26 cellular contexts compared by ENCODE assay signal in genomic region chr12:1642513-1642912, GRCh38. TPM values are rescaled to one million over a fixed set of nuclear protein-coding genes. Genes with fewer than 3 reads are reported as not detected.
DNase-seq lines count a peak whose midpoint lies in the region; ATAC-seq, FAIRE-seq and TF ChIP-seq lines count a peak whose summit lies in the region.
"Had no signal": no experiment of that assay in that cellular context is flagged by ENCODE, and none has a peak within 500 bp of the region (broad histone marks: within the 10 kb centered on the region; RNA-seq: fewer than 3 reads in every experiment).

No MANE protein-coding gene starts in this region.

- H3K4me1 ChIP-seq in HEK293 (ENCODE audit: control insufficient read depth, insufficient read depth, low read length) (peaks cover 2% of the 10 kb centered on the region; the same call in 1 of the 2 replicates), muscle layer of colon (ENCODE audit: insufficient read depth, low read length) (peaks cover 17% of the 10 kb centered on the region), smooth muscle cell (ENCODE audit: low read depth) (no peaks in the 10 kb centered on the region)

- peaks cover 0 to 25% of the 10 kb centered on the region in 2 experiments; a peak in 1 of 3 replicates for H3K36me3 ChIP-seq in HEK293 (ENCODE audit: control insufficient read depth in 2 of 2, insufficient read depth in 1 of 2, low read length in 2 of 2)
- H3K36me3 ChIP-seq in bronchial epithelial cell (ENCODE audit: control insufficient read depth, insufficient read depth, low read length) = no peaks in the 10 kb centered on the region
- H3K36me3 ChIP-seq in muscle layer of colon (ENCODE audit: insufficient read depth, low read length) = peaks cover 5% of the 10 kb centered on the region
- no peaks in the 10 kb centered on the region for H3K36me3 ChIP-seq in smooth muscle cell (ENCODE audit: low read depth)
- H3K36me3 ChIP-seq: left lung, transverse colon had no signal

- no peak overlapping the region for H2AFZ ChIP-seq in smooth muscle cell (ENCODE audit: low read depth)

- POLR2A ChIA-PET in HEK293 (lab: Yijun Ruan, JAX) = no interaction called here

- H3K4me3 ChIP-seq in HEK293 (ENCODE audit: low read depth, low read length) (no peak overlapping the region), bronchial epithelial cell (ENCODE audit: low read depth, low read length) (no peak overlapping the region), muscle layer of colon (ENCODE audit: low read depth in 1 of 2, low read length in 2 of 2) (no peak overlapping the region), smooth muscle cell (no peak overlapping the region)
- H3K4me3 ChIP-seq: coronary artery, GM12878, left lung, transverse colon had no signal

- WGBS in smooth muscle cell (ENCODE audit: low lambda C conversion rate) = 50% methylated on average over 7 of the region's 7 CpGs

- TF ChIP-seq CTCF in HEK293 (tag by site-specific recombination; IDR thresholded peaks at IDR 0.05) (no peak), bronchial epithelial cell (IDR thresholded peaks at IDR 0.05; ENCODE audit: insufficient read depth, low read length, severe bottlenecking) (no peak), smooth muscle cell (IDR thresholded peaks at IDR 0.05; ENCODE audit: borderline replicate concordance, insufficient read depth, poor library complexity, severe bottlenecking) (no peak)

- no peaks in the 10 kb centered on the region for H3F3A ChIP-seq in smooth muscle cell (ENCODE audit: low read depth)

- no peak overlapping the region for H3K4me2 ChIP-seq in smooth muscle cell

- no peaks in the 10 kb centered on the region for H3K79me2 ChIP-seq in smooth muscle cell (ENCODE audit: low read depth)

- DNase-seq in NCI-H1105 treated with DMSO at 0.1 percent for 48 hours (lab: John Stamatoyannopoulos, UW) = peak; percentile 70
- DNase-seq in bronchial epithelial cell (ENCODE audit: low read depth) = no peak
- no peak for DNase-seq in activated CD4-positive, CD25-positive, alpha-beta regulatory T cell treated with anti-CD3 and anti-CD28 coated beads, Interleukin-2, amount 50 U/mL, for 72 hours
- DNase-seq in smooth muscle cell (lab: John Stamatoyannopoulos, UW; ENCODE audit: unreplicated experiment) = no peak
- DNase-seq: activated CD4-positive, alpha-beta T cell treated with anti-CD3 and anti-CD28 coated beads for 36 hours; amygdala; CD8-positive, alpha-beta memory T cell; DMS153; effector memory CD4-positive, alpha-beta T cell; glutamatergic neuron; H7; left lung; MM.1S; NCI-H1694; NCI-H524; SIG-M5; stimulated activated CD4-positive, alpha-beta T cell treated with anti-CD3 and anti-CD28 coated beads, Interleukin-4, amount 100 ng/mL, for 24 hours; transverse colon had no signal

- H3K27ac ChIP-seq in HEK293 (ENCODE audit: extremely low read depth, low read depth, low read length) (no peak overlapping the region), muscle layer of colon (ENCODE audit: low read depth, low read length) (peak overlapping the region; percentile 22), smooth muscle cell (ENCODE audit: low read depth) (no peak overlapping the region)
- H3K27ac ChIP-seq: coronary artery, left lung, neutrophil, transverse colon had no signal

- no peak overlapping the region for H3K9ac ChIP-seq in muscle layer of colon (ENCODE audit: low read length)
- no peak overlapping the region for H3K9ac ChIP-seq in smooth muscle cell (ENCODE audit: low read depth)

- FAIRE-seq in bronchial epithelial cell (lab: Jason Lieb, UNC) = peak; percentile 60
- FAIRE-seq: GM12878, RCC 7860 had no signal

- peaks cover 13% of the 10 kb centered on the region for H4K20me1 ChIP-seq in smooth muscle cell (ENCODE audit: low read depth)

- H3K27me3 ChIP-seq in bronchial epithelial cell (ENCODE audit: control insufficient read depth, insufficient read depth, low read length) = no peaks in the 10 kb centered on the region
- H3K27me3 ChIP-seq in muscle layer of colon (ENCODE audit: control insufficient read depth in 1 of 2, insufficient read depth in 2 of 2, low read length in 2 of 2) = no peaks in the 10 kb centered on the region
- H3K27me3 ChIP-seq in smooth muscle cell (ENCODE audit: low read depth) = peaks cover 21% of the 10 kb centered on the region
- H3K27me3 ChIP-seq: left lung, neutrophil, transverse colon had no signal

- CTCF ChIA-PET in HEK293 (lab: Yijun Ruan, JAX) = interaction anchor here (1.5 to 3.0 kb wide), 2 partner anchors 8 to 148 kb away, joined by 7 to 24 read pairs; no protein-coding TSS in a partner anchor

- no peak for ATAC-seq in HG02763 (IDR thresholded peaks at IDR 0.05; ENCODE audit: unreplicated experiment)
- ATAC-seq: activated CD4-positive, alpha-beta T cell treated with anti-CD3 and anti-CD28 coated beads for 36 hours; GM12878; left lung; sciatic nerve had no signal

- H3K9me3 ChIP-seq in HEK293 (ENCODE audit: control insufficient read depth, insufficient read depth, low read depth, low read length) (no peaks in the 10 kb centered on the region), muscle layer of colon (ENCODE audit: low read length) (no peaks in the 10 kb centered on the region), smooth muscle cell (replicated peaks; ENCODE audit: low read depth) (no peaks in the 10 kb centered on the region)
- H3K9me3 ChIP-seq: left lung, neutrophil, transverse colon had no signal

TF ChIP-seq in HEK293, 187 proteins besides CTCF, POLR2A, EP300 and RAD21:
- TF ChIP-seq ZNF518A (tag by site-specific recombination; conservative IDR thresholded peaks at IDR 0.05; ENCODE audit: low read depth) (no peak), EGR2 (tag by site-specific recombination; IDR thresholded peaks at IDR 0.05; ENCODE audit: low read depth) (peak; percentile 29; the same call in 1 of the 2 replicates)

RNA-seq across cellular contexts. Expression of gene WNT5B, which starts 13.5 kb away (rescaled TPM):
- total RNA-seq in bronchial epithelial cell (0.77 and 0.79 TPM in 2 replicates), smooth muscle cell (8.4 and 11.5 TPM in 2 replicates)
- polyA plus RNA-seq in smooth muscle cell = 31.7 and 39.7 TPM in 2 replicates
- total RNA-seq: activated CD4-positive, alpha-beta T cell treated with anti-CD3 and anti-CD28 coated beads for 36 hours; CD8-positive, alpha-beta memory T cell had no signal
- polyA plus RNA-seq: CD8-positive, alpha-beta memory T cell had no signal

RNA-seq across cellular contexts. Expression of gene FBXL14, which starts 48.1 kb away (rescaled TPM):
- total RNA-seq in bronchial epithelial cell (9.7 and 10.2 TPM in 2 replicates), smooth muscle cell (7.4 and 9.3 TPM in 2 replicates)
- 5.0 and 6.6 TPM in 2 replicates for polyA plus RNA-seq in smooth muscle cell

RNA-seq across cellular contexts. Expression of gene ADIPOR2, which starts 48.4 kb away (rescaled TPM):
- 41.6 and 61.2 TPM in 2 replicates for total RNA-seq in bronchial epithelial cell
- total RNA-seq in smooth muscle cell = 34.1 and 46.8 TPM in 2 replicates
- polyA plus RNA-seq in smooth muscle cell = 7.0 and 10.4 TPM in 2 replicates
